Comparison of ENCODE assay signal across 9 cellular contexts in the genomic region with DNA sequence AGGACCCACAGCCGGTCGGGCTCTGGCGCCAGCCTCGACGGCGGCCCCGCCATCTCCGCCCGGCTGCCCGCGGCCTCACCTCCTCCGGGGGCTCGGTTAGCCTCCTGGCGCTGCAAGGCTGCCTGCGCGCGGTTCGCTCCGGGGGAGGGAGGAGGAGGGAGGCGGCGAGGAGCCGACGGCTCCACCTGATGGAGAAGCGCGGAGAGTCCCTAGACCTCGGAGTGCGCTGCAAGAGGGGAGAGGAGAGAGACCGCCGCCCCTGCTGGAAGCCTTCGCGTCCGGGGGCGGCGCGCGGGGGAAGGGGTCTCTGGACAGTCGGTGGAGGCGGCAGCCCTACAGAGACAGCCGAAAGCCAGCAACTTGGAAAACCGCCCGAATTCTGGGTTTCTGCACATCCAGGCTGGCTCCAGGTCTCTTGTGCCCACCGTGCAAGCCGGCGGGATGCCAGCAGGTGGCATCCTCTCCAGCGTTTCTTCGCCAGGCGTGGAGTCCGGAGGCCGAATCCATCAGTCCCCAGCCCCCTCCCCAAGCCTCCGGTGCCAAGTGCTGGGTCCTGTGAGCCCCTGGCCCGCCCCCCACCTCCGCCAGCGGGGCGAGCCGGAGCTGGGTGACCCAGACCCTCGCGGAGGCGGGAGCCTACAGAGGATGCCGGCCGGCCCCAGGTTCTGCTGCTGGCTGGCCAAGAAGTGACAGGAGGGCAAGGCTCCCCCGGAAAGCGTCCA. TPM values are rescaled to one million over a fixed set of nuclear protein-coding genes. Genes with fewer than 3 reads are reported as not detected.
DNase-seq lines count a peak whose midpoint lies in the region; ATAC-seq and TF ChIP-seq lines count a peak whose summit lies in the region.
"Had no signal": no experiment of that assay in that cellular context is flagged by ENCODE, and none has a peak within 500 bp of the region (broad histone marks: within the 10 kb centered on the region; RNA-seq: fewer than 3 reads in every experiment).

No MANE protein-coding gene starts in this region.

- peaks cover 42% of the 10 kb centered on the region for H3K27me3 Mint-ChIP-seq in CD4-positive, alpha-beta T cell

- H3K27me3 ChIP-seq in dorsolateral prefrontal cortex, result peaks cover 0 to 19% (median 0%) of the 10 kb centered on the region in 45 donors
- peaks cover 59% of the 10 kb centered on the region for H3K27me3 ChIP-seq in CD4-positive, alpha-beta T cell (ENCODE audit: control insufficient read depth, insufficient read depth, low read length)

- H3K36me3 Mint-ChIP-seq in CD4-positive, alpha-beta T cell (ENCODE audit: low read depth), result no peaks in the 10 kb centered on the region

- POLR2A ChIA-PET in CD4-positive, alpha-beta T cell (lab: Charles Lee), result no interaction called here

- H3K27ac Mint-ChIP-seq in CD4-positive, alpha-beta T cell, result no peak overlapping the region

- H3K9me3 Mint-ChIP-seq in CD4-positive, alpha-beta T cell, result no peaks in the 10 kb centered on the region

- ATAC-seq in HG03175 (IDR thresholded peaks at IDR 0.05; ENCODE audit: unreplicated experiment) (no peak), HG02884 (IDR thresholded peaks at IDR 0.05; ENCODE audit: unreplicated experiment) (no peak)
- ATAC-seq in CD4-positive, alpha-beta T cell (ENCODE audit: poor library complexity), result no peak

- H3K4me3 Mint-ChIP-seq in CD4-positive, alpha-beta T cell, result no peak overlapping the region

- no peaks in the 10 kb centered on the region for H3K4me1 Mint-ChIP-seq in CD4-positive, alpha-beta T cell (ENCODE audit: low read depth)

- peak overlapping the region; percentile 37 to 83 (median 61) for H3K4me3 ChIP-seq in dorsolateral prefrontal cortex

- intact Hi-C loops in dorsolateral prefrontal cortex (cut with DNase I), result loop anchor here in 1 of 2 donors (5.0 kb wide), 2 partner anchors 69 to 344 kb away; no protein-coding TSS in a partner anchor
- intact Hi-C loops in CD4-positive, alpha-beta T cell (cut with DNase I, micrococcal nuclease), result no loop called here

- H3K27ac ChIP-seq in dorsolateral prefrontal cortex, result peak overlapping the region in 31 of 59 donors; percentile 0 to 88 (median 48)
- no peak overlapping the region for H3K27ac ChIP-seq in CD4-positive, alpha-beta T cell (ENCODE audit: low read depth, low read length)

- TF ChIP-seq CTCF in dorsolateral prefrontal cortex (IDR thresholded peaks at IDR 0.05 in 54 of 56, conservative IDR thresholded peaks at IDR 0.05 in 2 of 56; ENCODE audit: low read depth in 1 of 56, partially characterized antibody in 56 of 56), result peak in 54 of 56 donors; percentile 24 to 68 (median 50)
- no peak for TF ChIP-seq CTCF in CD4-positive, alpha-beta T cell (IDR thresholded peaks at IDR 0.05)

- DNase-seq in DMS 273 (lab: John Stamatoyannopoulos, UW; ENCODE audit: unreplicated experiment) (peak; percentile 75), DMS 273 treated with DMSO at 0.1 percent for 48 hours (lab: John Stamatoyannopoulos, UW) (no peak), NCI-H2171 treated with DMSO at 0.1 percent for 48 hours (lab: John Stamatoyannopoulos, UW) (peak; percentile 71), dorsolateral prefrontal cortex (peak in 8 of 10 donors; percentile 39 to 80 (median 56)), midbrain (lab: John Stamatoyannopoulos, UW) (peak; percentile 61)
- no peak for DNase-seq in CD4-positive, alpha-beta T cell

- CTCF ChIA-PET in CD4-positive, alpha-beta T cell (lab: Charles Lee), result no interaction called here

- no peaks in the 10 kb centered on the region for H3K9me3 ChIP-seq in CD4-positive, alpha-beta T cell (ENCODE audit: control insufficient read depth, low read length)

RNA-seq across cellular contexts. Expression of a gene that starts 2.9 kb away (rescaled TPM):
- 10 to 100 TPM; 22.2 to 74.8 (median 42.9) TPM for total RNA-seq in dorsolateral prefrontal cortex
- not detected for total RNA-seq in CD4-positive, alpha-beta T cell
- total RNA-seq: pulmonary artery endothelial cell had no signal

Comparison
In these comparisons a context has a peak if more than half of its experiments do, and no peak if none do; other contexts are left out.
1. DNase-seq: peak in DMS 273 (single experiment), NCI-H2171 treated with DMSO at 0.1 percent for 48 hours (single experiment), dorsolateral prefrontal cortex (8 of 10) and midbrain (single experiment); none in DMS 273 treated with DMSO at 0.1 percent for 48 hours (single experiment) and CD4-positive, alpha-beta T cell (0 of 10).
2. RNA of a gene that starts 2.9 kb away (total RNA-seq): 22.2 to 74.8 TPM in dorsolateral prefrontal cortex; not detected in CD4-positive, alpha-beta T cell; every median in the first group is over 10 times any median in the second.